ENCODE assay signal across 8 cellular contexts in the genomic region with DNA sequence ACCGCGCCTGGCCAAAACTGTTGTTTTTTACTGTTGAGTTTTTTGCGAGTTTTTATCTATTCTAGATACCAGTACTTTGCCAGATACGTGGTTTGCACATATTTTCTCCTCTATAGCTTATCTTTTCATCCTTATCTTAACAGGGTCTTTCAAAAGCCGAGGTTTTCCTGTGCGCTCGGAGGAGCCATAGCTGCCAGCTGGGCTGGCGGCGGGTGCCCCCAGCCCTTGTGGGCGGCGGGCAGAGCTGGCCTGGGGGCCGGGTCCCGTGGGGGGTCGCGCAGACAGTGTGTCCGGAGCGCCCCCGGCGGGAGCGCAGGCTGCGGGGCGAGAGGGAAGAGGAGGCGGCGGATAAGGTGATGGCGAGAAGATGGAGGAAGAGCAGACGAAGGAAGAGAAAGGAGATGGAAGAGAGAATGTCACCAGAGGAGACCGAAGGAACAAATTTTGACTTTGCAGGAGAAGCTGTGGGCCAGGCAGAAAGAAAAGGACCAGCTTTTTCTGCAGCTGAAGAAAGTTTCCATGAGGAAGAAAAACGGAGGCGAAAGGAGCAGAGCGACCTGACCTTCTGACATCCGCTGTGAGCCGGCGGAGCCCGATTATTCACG. TPM values are rescaled to one million over a fixed set of nuclear protein-coding genes. Genes with fewer than 3 reads are reported as not detected.
DNase-seq lines count a peak whose midpoint lies in the region; ATAC-seq and TF ChIP-seq lines count a peak whose summit lies in the region.

No MANE protein-coding gene starts in this region.

- H3K4me1 Mint-ChIP-seq in osteocyte (ENCODE audit: unreplicated experiment): peaks cover 17% of the 10 kb centered on the region

- H3K4me3 ChIP-seq in Loucy (ENCODE audit: low read length, poor library complexity, severe bottlenecking) (peak overlapping the region; percentile 87), endocrine pancreas (ENCODE audit: control insufficient read depth, insufficient read depth, low read length) (peak overlapping the region; percentile 60)

- peak overlapping the region; percentile 69 for H3K27ac Mint-ChIP-seq in osteocyte (ENCODE audit: unreplicated experiment)

- H3K36me3 ChIP-seq in Loucy (ENCODE audit: insufficient read depth, low read length) (no peaks in the 10 kb centered on the region), endocrine pancreas (ENCODE audit: control insufficient read depth, insufficient read depth, low read length) (no peaks in the 10 kb centered on the region)

- peak; percentile 35 for DNase-seq in GM03348 (ENCODE audit: low spot score)
- no peak for DNase-seq in osteocyte (ENCODE audit: extremely low spot score, unreplicated experiment)
- no peak for DNase-seq in HuH-7.5 (ENCODE audit: low spot score)
- DNase-seq in amniotic stem cell (lab: John Stamatoyannopoulos, UW): no peak
- no peak for DNase-seq in NCI-H2171 treated with DMSO at 0.1 percent for 48 hours (lab: John Stamatoyannopoulos, UW)

- H3K4me3 Mint-ChIP-seq in osteocyte (ENCODE audit: unreplicated experiment): peak overlapping the region; percentile 68

- no peak for TF ChIP-seq CTCF in Loucy (conservative IDR thresholded peaks at IDR 0.05; ENCODE audit: low read length)
- no peak for TF ChIP-seq CTCF in osteocyte (IDR thresholded peaks at IDR 0.05)

- H4K20me1 ChIP-seq in Loucy (ENCODE audit: insufficient read depth, low read length, poor library complexity, severe bottlenecking): no peaks in the 10 kb centered on the region

- H3F3A ChIP-seq in Loucy (ENCODE audit: low read depth): no peaks in the 10 kb centered on the region

- H3K9ac ChIP-seq in Loucy (ENCODE audit: low read depth, low read length, poor library complexity, severe bottlenecking): peak overlapping the region; percentile 78
- no peak overlapping the region for H3K9ac ChIP-seq in endocrine pancreas (ENCODE audit: control insufficient read depth, insufficient read depth, low read length)

- H3K9me3 Mint-ChIP-seq in osteocyte (ENCODE audit: unreplicated experiment): no peaks in the 10 kb centered on the region

- H3K27me3 Mint-ChIP-seq in osteocyte (ENCODE audit: unreplicated experiment): no peaks in the 10 kb centered on the region

- peak; percentile 41 for ATAC-seq in GM21447 (IDR thresholded peaks at IDR 0.05; ENCODE audit: unreplicated experiment)

- H3K9me3 ChIP-seq in Loucy (ENCODE audit: insufficient read depth, low read depth, low read length) (no peaks in the 10 kb centered on the region), endocrine pancreas (ENCODE audit: control insufficient read depth, low read length) (no peaks in the 10 kb centered on the region)

- H2AFZ ChIP-seq in Loucy (ENCODE audit: low read length): peak overlapping the region; percentile 95

- H3K36me3 Mint-ChIP-seq in osteocyte (ENCODE audit: unreplicated experiment): no peaks in the 10 kb centered on the region

- H3K4me2 ChIP-seq in Loucy (ENCODE audit: low read depth, low read length, poor library complexity, severe bottlenecking): peak overlapping the region; percentile 94

- no peaks in the 10 kb centered on the region for H3K27me3 ChIP-seq in Loucy (ENCODE audit: insufficient read depth, low read length, poor library complexity, severe bottlenecking)
- no peaks in the 10 kb centered on the region for H3K27me3 ChIP-seq in endocrine pancreas (ENCODE audit: control insufficient read depth, insufficient read depth, low read length)

- H3K9me2 ChIP-seq in Loucy (replicated peaks; ENCODE audit: low read depth, low read length): no peaks in the 10 kb centered on the region

- no peaks in the 10 kb centered on the region for H3K79me2 ChIP-seq in Loucy (ENCODE audit: insufficient read depth, low read length)

- H3K4me1 ChIP-seq in Loucy (ENCODE audit: insufficient read depth, low read length, poor library complexity, severe bottlenecking) (peaks cover 20% of the 10 kb centered on the region), endocrine pancreas (ENCODE audit: control insufficient read depth, insufficient read depth, low read length) (no peaks in the 10 kb centered on the region)

RNA-seq across cellular contexts. Expression of gene EIF4A2, which starts 11.0 kb away (rescaled TPM):
- 356 and 408 TPM in 2 replicates for total RNA-seq in osteocyte

RNA-seq across cellular contexts. Expression of gene RFC4, which starts 33.9 kb away (rescaled TPM):
- total RNA-seq in osteocyte: 17.2 and 18.1 TPM in 2 replicates

RNA-seq across cellular contexts. Expression of gene KNG1, which starts 55.2 kb away (rescaled TPM):
- total RNA-seq in osteocyte: not detected in 2 replicates
